ENCODE assay signal across 26 cellular contexts in genomic region chr7:147605326-147605725, GRCh38.
"Had no signal": no experiment of that assay in that cellular context is flagged by ENCODE, and none has a peak within 500 bp of the region (broad histone marks: within the 10 kb centered on the region; RNA-seq: fewer than 3 reads in every experiment).

No MANE protein-coding gene starts in this region.

- H3K79me2 ChIP-seq: parathyroid adenoma had no signal

- DNase-seq: activated CD4-positive, alpha-beta T cell treated with anti-CD3 and anti-CD28 coated beads for 4 hours; activated CD4-positive, alpha-beta T cell treated with anti-CD3 and anti-CD28 coated beads, Interleukin-2, amount 50 U/mL, for 48 hours; activated CD4-positive, CD25-positive, alpha-beta regulatory T cell; activated CD8-positive, alpha-beta memory T cell treated with anti-CD3 and anti-CD28 coated beads, Interleukin-2, amount 50 U/mL, for 48 hours; activated naive CD4-positive, alpha-beta T cell treated with anti-CD3 and anti-CD28 coated beads for 36 hours; activated naive CD8-positive, alpha-beta T cell treated with anti-CD3 and anti-CD28 coated beads, Interleukin-2, amount 10 ng/mL, durations not matched to agents 7 days and 5 days; activated T-cell treated with anti-CD3 and anti-CD28 coated beads, Interleukin-2, amount 50 U/mL, for 4 hours; amniotic stem cell; colonic mucosa; dorsolateral prefrontal cortex; effector memory CD8-positive, alpha-beta T cell; glutamatergic neuron; hippocampal formation; left lung; natural killer cell; right lobe of liver; stimulated activated CD4-positive, alpha-beta T cell treated with anti-CD3 and anti-CD28 coated beads, Interleukin-1b, Interleukin-23, amount 100 ng/mL, for 48 hours; stimulated activated naive CD8-positive, alpha-beta T cell treated with anti-CD3 and anti-CD28 coated beads, Interleukin-15, amount 100 ng/mL, for 72 hours; T-helper 17 cell had no signal

- H3K27ac ChIP-seq: breast epithelium, colonic mucosa, dorsolateral prefrontal cortex, esophagus muscularis mucosa, left lung, parathyroid adenoma, right lobe of liver, skin epidermis, tibial nerve had no signal

- H3K27me3 ChIP-seq: breast epithelium, colonic mucosa, dorsolateral prefrontal cortex, esophagus muscularis mucosa, left lung, right lobe of liver, tibial nerve had no signal

- H3K27ac Mint-ChIP-seq: activated naive CD4-positive, alpha-beta T cell treated with anti-CD3 and anti-CD28 coated beads for 36 hours; activated naive CD8-positive, alpha-beta T cell treated with anti-CD3 and anti-CD28 coated beads, Interleukin-2, amount 10 ng/mL, durations not matched to agents 7 days and 5 days; effector memory CD8-positive, alpha-beta T cell; mesothelial cell of epicardium; natural killer cell; stimulated activated naive CD8-positive, alpha-beta T cell treated with anti-CD3 and anti-CD28 coated beads, Interleukin-15, amount 100 ng/mL, for 72 hours; T-helper 17 cell had no signal

- H3K4me3 ChIP-seq: breast epithelium, colonic mucosa, dorsolateral prefrontal cortex, esophagus muscularis mucosa, left lung, right lobe of liver, skin epidermis, tibial nerve had no signal

- ATAC-seq: activated T-cell treated with anti-CD3 and anti-CD28 coated beads, Interleukin-2, amount 50 U/mL, for 4 hours; effector memory CD8-positive, alpha-beta T cell; left lung; natural killer cell; right lobe of liver; stimulated activated naive CD8-positive, alpha-beta T cell treated with anti-CD3 and anti-CD28 coated beads, Interleukin-15, amount 100 ng/mL, for 72 hours; T-helper 17 cell had no signal

- H2AFZ ChIP-seq: parathyroid adenoma had no signal

- H3K4me3 Mint-ChIP-seq: activated naive CD4-positive, alpha-beta T cell treated with anti-CD3 and anti-CD28 coated beads for 36 hours; activated naive CD8-positive, alpha-beta T cell treated with anti-CD3 and anti-CD28 coated beads, Interleukin-2, amount 10 ng/mL, durations not matched to agents 7 days and 5 days; activated T-cell treated with anti-CD3 and anti-CD28 coated beads, Interleukin-2, amount 50 U/mL, for 4 hours; central memory CD8-positive, alpha-beta T cell; effector memory CD8-positive, alpha-beta T cell; mesothelial cell of epicardium; natural killer cell; stimulated activated naive CD8-positive, alpha-beta T cell treated with anti-CD3 and anti-CD28 coated beads, Interleukin-15, amount 100 ng/mL, for 72 hours; T-helper 17 cell had no signal

- H3K27me3 Mint-ChIP-seq: activated naive CD8-positive, alpha-beta T cell treated with anti-CD3 and anti-CD28 coated beads, Interleukin-2, amount 10 ng/mL, durations not matched to agents 7 days and 5 days; central memory CD8-positive, alpha-beta T cell; effector memory CD8-positive, alpha-beta T cell; stimulated activated naive CD8-positive, alpha-beta T cell treated with anti-CD3 and anti-CD28 coated beads, Interleukin-15, amount 100 ng/mL, for 72 hours; T-helper 17 cell had no signal

- H3K36me3 Mint-ChIP-seq: activated naive CD8-positive, alpha-beta T cell treated with anti-CD3 and anti-CD28 coated beads, Interleukin-2, amount 10 ng/mL, durations not matched to agents 7 days and 5 days; mesothelial cell of epicardium; natural killer cell had no signal

- H3K36me3 ChIP-seq: breast epithelium, colonic mucosa, esophagus muscularis mucosa, left lung, right lobe of liver, tibial nerve had no signal

- H3K4me1 Mint-ChIP-seq: activated naive CD8-positive, alpha-beta T cell treated with anti-CD3 and anti-CD28 coated beads, Interleukin-2, amount 10 ng/mL, durations not matched to agents 7 days and 5 days; central memory CD8-positive, alpha-beta T cell; mesothelial cell of epicardium; natural killer cell; stimulated activated naive CD8-positive, alpha-beta T cell treated with anti-CD3 and anti-CD28 coated beads, Interleukin-15, amount 100 ng/mL, for 72 hours; T-helper 17 cell had no signal

- H3K9ac ChIP-seq: parathyroid adenoma had no signal

- H3K9me3 ChIP-seq: breast epithelium, colonic mucosa, esophagus muscularis mucosa, right lobe of liver, tibial nerve had no signal

- H3K4me1 ChIP-seq: breast epithelium, colonic mucosa, esophagus muscularis mucosa, left lung, parathyroid adenoma, right lobe of liver, tibial nerve had no signal
